ENCODE assay signal across 30 cellular contexts in the genomic region with DNA sequence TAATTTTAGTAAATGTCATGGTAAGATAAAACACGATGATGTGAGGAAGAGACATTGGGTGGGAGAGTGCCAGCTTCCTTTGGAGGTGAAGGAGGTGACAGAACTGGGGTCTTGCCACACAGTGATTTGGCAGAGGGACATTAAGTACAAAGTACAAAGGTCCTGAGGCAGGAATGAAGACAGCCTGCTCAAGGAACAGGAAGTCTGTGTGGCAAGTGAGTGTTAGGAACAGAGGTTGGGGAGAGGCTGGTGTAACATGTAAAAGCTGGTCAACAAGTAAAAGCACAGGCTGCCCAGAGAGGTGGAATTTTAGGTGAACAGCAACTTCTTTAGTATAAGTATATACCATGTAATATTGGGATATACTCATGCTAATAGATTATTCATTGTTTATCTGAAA.
A peak's percentile ranks its signal among the peaks of the same experiment; 100 is the strongest.
DNase-seq lines count a peak whose midpoint lies in the region; ATAC-seq and TF ChIP-seq lines count a peak whose summit lies in the region.
"Had no signal": no experiment of that assay in that cellular context is flagged by ENCODE, and none has a peak within 500 bp of the region (broad histone marks: within the 10 kb centered on the region; RNA-seq: fewer than 3 reads in every experiment).

No MANE protein-coding gene starts in this region.

- no peak overlapping the region for H2BK15ac ChIP-seq in mesendoderm (replicated peaks; ENCODE audit: low read depth)

- H3K27ac ChIP-seq in mesendoderm (ENCODE audit: low read depth, low read length) = no peak overlapping the region
- H3K27ac ChIP-seq: epithelial cell of prostate, ovary, skin epidermis, thoracic aorta, VCaP had no signal

- no peak for TF ChIP-seq POLR2A in GM18505 (IDR thresholded peaks at IDR 0.05; ENCODE audit: borderline replicate concordance, extremely low read depth, insufficient read depth, insufficient read length)

- TF ChIP-seq CTCF in CD14-positive monocyte (IDR thresholded peaks at IDR 0.05) = no peak
- TF ChIP-seq CTCF in natural killer cell (IDR thresholded peaks at IDR 0.05) = no peak

- POLR2A ChIA-PET in activated CD4-positive, alpha-beta memory T cell treated with anti-CD3 and anti-CD28 coated beads for 36 hours (lab: Charles Lee) = no interaction called here
- POLR2A ChIA-PET in activated CD4-positive, alpha-beta memory T cell treated with anti-CD3 and anti-CD28 coated beads, Interleukin-2, amount 10 ng/mL, durations not matched to agents 7 days and 5 days (lab: Charles Lee) = no interaction called here

- no peak for ATAC-seq in central memory CD8-positive, alpha-beta T cell (replicated peaks; ENCODE audit: extremely low read depth, poor library complexity, severe bottlenecking)
- ATAC-seq in natural killer cell = no peak
- ATAC-seq in GM18505 (IDR thresholded peaks at IDR 0.05; ENCODE audit: unreplicated experiment) = no peak
- no peak for ATAC-seq in GM21723 (IDR thresholded peaks at IDR 0.05; ENCODE audit: unreplicated experiment)
- ATAC-seq: activated CD8-positive, alpha-beta memory T cell treated with anti-CD3 and anti-CD28 coated beads, Interleukin-2, amount 10 ng/mL, durations not matched to agents 7 days and 5 days; activated T-cell treated with anti-CD3 and anti-CD28 coated beads, Interleukin-2, amount 50 U/mL, for 72 hours; GM23338; left lobe of liver; stimulated activated naive CD8-positive, alpha-beta T cell treated with anti-CD3 and anti-CD28 coated beads, Interleukin-15, amount 100 ng/mL, for 72 hours had no signal

- H2AK5ac ChIP-seq in mesendoderm (ENCODE audit: low read length) = no peak overlapping the region

- intact Hi-C loops in activated CD4-positive, alpha-beta memory T cell treated with anti-CD3 and anti-CD28 coated beads for 36 hours (cut with micrococcal nuclease) = no loop called here
- intact Hi-C loops in CD14-positive monocyte (cut with micrococcal nuclease) (no loop called here), natural killer cell (cut with micrococcal nuclease) (no loop called here)

- no peak overlapping the region for H3K23ac ChIP-seq in mesendoderm (ENCODE audit: low read length)

- H3K4me3 Mint-ChIP-seq in activated CD4-positive, alpha-beta memory T cell treated with anti-CD3 and anti-CD28 coated beads for 36 hours = no peak overlapping the region
- H3K4me3 Mint-ChIP-seq in activated CD4-positive, alpha-beta memory T cell treated with anti-CD3 and anti-CD28 coated beads, Interleukin-2, amount 10 ng/mL, durations not matched to agents 7 days and 5 days = no peak overlapping the region
- no peak overlapping the region for H3K4me3 Mint-ChIP-seq in CD14-positive monocyte
- no peak overlapping the region for H3K4me3 Mint-ChIP-seq in central memory CD8-positive, alpha-beta T cell
- H3K4me3 Mint-ChIP-seq in natural killer cell = peak overlapping the region; percentile 35
- H3K4me3 Mint-ChIP-seq: activated CD8-positive, alpha-beta memory T cell treated with anti-CD3 and anti-CD28 coated beads, Interleukin-2, amount 10 ng/mL, durations not matched to agents 7 days and 5 days; activated naive CD4-positive, alpha-beta T cell treated with anti-CD3 and anti-CD28 coated beads, Interleukin-2, amount 10 ng/mL, durations not matched to agents 7 days and 5 days; activated T-cell treated with anti-CD3 and anti-CD28 coated beads, Interleukin-2, amount 50 U/mL, for 72 hours; GM23338; naive B cell; stimulated activated naive CD8-positive, alpha-beta T cell treated with anti-CD3 and anti-CD28 coated beads, Interleukin-15, amount 100 ng/mL, for 72 hours had no signal

- CTCF ChIA-PET in activated CD4-positive, alpha-beta memory T cell treated with anti-CD3 and anti-CD28 coated beads for 36 hours (lab: Charles Lee) = interaction anchor here (0.8 kb wide), 1 partner anchor 10 kb away, joined by 3 read pairs; no protein-coding TSS in a partner anchor
- CTCF ChIA-PET in activated CD4-positive, alpha-beta memory T cell treated with anti-CD3 and anti-CD28 coated beads, Interleukin-2, amount 10 ng/mL, durations not matched to agents 7 days and 5 days (lab: Charles Lee) = interaction anchor here (0.5 kb wide), 1 partner anchor 397 kb away, joined by 3 read pairs; no protein-coding TSS in a partner anchor

- WGBS in mesendoderm (ENCODE audit: extremely low coverage, insufficient coverage, low lambda C conversion rate) = no CpG with 5 or more reads among the region's 1 CpG

- no peak overlapping the region for H3K4ac ChIP-seq in mesendoderm (ENCODE audit: low read depth, low read length)

- no peak overlapping the region for H2BK120ac ChIP-seq in mesendoderm (ENCODE audit: low read depth, low read length)

- no peaks in the 10 kb centered on the region for H3K79me2 ChIP-seq in mesendoderm (ENCODE audit: control insufficient read depth, insufficient read depth, low read length)

- peaks cover 64% of the 10 kb centered on the region for H3K36me3 Mint-ChIP-seq in activated CD4-positive, alpha-beta memory T cell treated with anti-CD3 and anti-CD28 coated beads for 36 hours
- H3K36me3 Mint-ChIP-seq in activated CD4-positive, alpha-beta memory T cell treated with anti-CD3 and anti-CD28 coated beads, Interleukin-2, amount 10 ng/mL, durations not matched to agents 7 days and 5 days (ENCODE audit: low read depth) = peaks cover 81% of the 10 kb centered on the region
- H3K36me3 Mint-ChIP-seq in CD14-positive monocyte = peaks cover 72 to 89% of the 10 kb centered on the region in 2 donors
- peaks cover 77% of the 10 kb centered on the region for H3K36me3 Mint-ChIP-seq in central memory CD8-positive, alpha-beta T cell (ENCODE audit: insufficient read depth)
- peaks cover 36% of the 10 kb centered on the region for H3K36me3 Mint-ChIP-seq in natural killer cell

- H3K27ac Mint-ChIP-seq in activated CD4-positive, alpha-beta memory T cell treated with anti-CD3 and anti-CD28 coated beads for 36 hours = peak overlapping the region; percentile 56
- no peak overlapping the region for H3K27ac Mint-ChIP-seq in activated CD4-positive, alpha-beta memory T cell treated with anti-CD3 and anti-CD28 coated beads, Interleukin-2, amount 10 ng/mL, durations not matched to agents 7 days and 5 days
- peak overlapping the region in 4 of 7 donors; percentile 50 to 82 (median 60) for H3K27ac Mint-ChIP-seq in CD14-positive monocyte
- peak overlapping the region; percentile 83 for H3K27ac Mint-ChIP-seq in central memory CD8-positive, alpha-beta T cell (ENCODE audit: low read depth)
- H3K27ac Mint-ChIP-seq in natural killer cell = peak overlapping the region; percentile 84 to 86
- H3K27ac Mint-ChIP-seq: activated CD8-positive, alpha-beta memory T cell treated with anti-CD3 and anti-CD28 coated beads, Interleukin-2, amount 10 ng/mL, durations not matched to agents 7 days and 5 days; activated naive CD4-positive, alpha-beta T cell treated with anti-CD3 and anti-CD28 coated beads, Interleukin-2, amount 10 ng/mL, durations not matched to agents 7 days and 5 days; activated T-cell treated with anti-CD3 and anti-CD28 coated beads, Interleukin-2, amount 50 U/mL, for 72 hours; GM23338; stimulated activated naive CD8-positive, alpha-beta T cell treated with anti-CD3 and anti-CD28 coated beads, Interleukin-15, amount 100 ng/mL, for 72 hours had no signal

- H3K4me3 ChIP-seq in mesendoderm (ENCODE audit: low read length) = no peak overlapping the region
- H3K4me3 ChIP-seq: GM23338, ovary, skin epidermis, thoracic aorta had no signal

- H3K4me1 ChIP-seq in mesendoderm (ENCODE audit: control insufficient read depth, low read depth, low read length) = no peaks in the 10 kb centered on the region

- no peak overlapping the region for H4K5ac ChIP-seq in mesendoderm (ENCODE audit: low read length)

- H4K8ac ChIP-seq in mesendoderm (ENCODE audit: low read depth, low read length) = no peak overlapping the region

- peaks cover 16% of the 10 kb centered on the region for H3K4me1 Mint-ChIP-seq in activated CD4-positive, alpha-beta memory T cell treated with anti-CD3 and anti-CD28 coated beads for 36 hours (ENCODE audit: low read depth)
- H3K4me1 Mint-ChIP-seq in activated CD4-positive, alpha-beta memory T cell treated with anti-CD3 and anti-CD28 coated beads, Interleukin-2, amount 10 ng/mL, durations not matched to agents 7 days and 5 days = peaks cover 40% of the 10 kb centered on the region
- H3K4me1 Mint-ChIP-seq in CD14-positive monocyte = no peaks in the 10 kb centered on the region
- H3K4me1 Mint-ChIP-seq in central memory CD8-positive, alpha-beta T cell = peaks cover 44% of the 10 kb centered on the region
- peaks cover 43 to 44% of the 10 kb centered on the region in 2 donors for H3K4me1 Mint-ChIP-seq in natural killer cell

- no peak overlapping the region for H2BK5ac ChIP-seq in mesendoderm (ENCODE audit: low read length)

- no peak overlapping the region for H3K9ac ChIP-seq in mesendoderm (ENCODE audit: low read length)

- no peak overlapping the region for H3K56ac ChIP-seq in mesendoderm (ENCODE audit: low read length)

- no peaks in the 10 kb centered on the region for H3K36me3 ChIP-seq in mesendoderm (ENCODE audit: control insufficient read depth, insufficient read depth, low read length)
- H3K36me3 ChIP-seq: ovary, thoracic aorta had no signal

- no peaks in the 10 kb centered on the region for H3K27me3 Mint-ChIP-seq in activated CD4-positive, alpha-beta memory T cell treated with anti-CD3 and anti-CD28 coated beads for 36 hours
- H3K27me3 Mint-ChIP-seq in activated CD4-positive, alpha-beta memory T cell treated with anti-CD3 and anti-CD28 coated beads, Interleukin-2, amount 10 ng/mL, durations not matched to agents 7 days and 5 days = no peaks in the 10 kb centered on the region
- no peaks in the 10 kb centered on the region for H3K27me3 Mint-ChIP-seq in CD14-positive monocyte (ENCODE audit: low read depth in 3 of 3)
- H3K27me3 Mint-ChIP-seq in central memory CD8-positive, alpha-beta T cell = no peaks in the 10 kb centered on the region
- no peaks in the 10 kb centered on the region for H3K27me3 Mint-ChIP-seq in natural killer cell (ENCODE audit: low read depth in 2 of 2)
- H3K27me3 Mint-ChIP-seq: activated CD8-positive, alpha-beta memory T cell treated with anti-CD3 and anti-CD28 coated beads, Interleukin-2, amount 10 ng/mL, durations not matched to agents 7 days and 5 days; activated naive CD4-positive, alpha-beta T cell treated with anti-CD3 and anti-CD28 coated beads, Interleukin-2, amount 10 ng/mL, durations not matched to agents 7 days and 5 days; IgD-negative memory B cell; naive B cell; stimulated activated naive CD8-positive, alpha-beta T cell treated with anti-CD3 and anti-CD28 coated beads, Interleukin-15, amount 100 ng/mL, for 72 hours had no signal

- no peaks in the 10 kb centered on the region for H3K27me3 ChIP-seq in mesendoderm (ENCODE audit: insufficient read depth, low read length, poor library complexity)
- H3K27me3 ChIP-seq: ovary had no signal

- no peak overlapping the region for H3K4me2 ChIP-seq in mesendoderm (ENCODE audit: low read length)
- H3K4me2 ChIP-seq: GM23338 had no signal

- H3K18ac ChIP-seq in mesendoderm (ENCODE audit: low read length) = no peak overlapping the region

- H3K79me1 ChIP-seq in mesendoderm (ENCODE audit: low read length) = no peaks in the 10 kb centered on the region

- peaks cover 4% of the 10 kb centered on the region for H3K9me3 Mint-ChIP-seq in activated CD4-positive, alpha-beta memory T cell treated with anti-CD3 and anti-CD28 coated beads for 36 hours
- peaks cover 9% of the 10 kb centered on the region for H3K9me3 Mint-ChIP-seq in activated CD4-positive, alpha-beta memory T cell treated with anti-CD3 and anti-CD28 coated beads, Interleukin-2, amount 10 ng/mL, durations not matched to agents 7 days and 5 days
- H3K9me3 Mint-ChIP-seq in CD14-positive monocyte (peaks cover 0 to 6% (median 5%) of the 10 kb centered on the region in 7 donors), natural killer cell (no peaks in the 10 kb centered on the region)
- H3K9me3 Mint-ChIP-seq in central memory CD8-positive, alpha-beta T cell = no peaks in the 10 kb centered on the region
- H3K9me3 Mint-ChIP-seq: IgD-negative memory B cell had no signal

- no peak for DNase-seq in activated CD4-positive, alpha-beta memory T cell treated with anti-CD3 and anti-CD28 coated beads for 36 hours
- no peak for DNase-seq in activated CD4-positive, alpha-beta memory T cell treated with anti-CD3 and anti-CD28 coated beads, Interleukin-2, amount 10 ng/mL, durations not matched to agents 7 days and 5 days
- DNase-seq in CD14-positive monocyte (ENCODE audit: low spot score) (no peak), natural killer cell (no peak), mesendoderm (no peak)
- DNase-seq in central memory CD8-positive, alpha-beta T cell (ENCODE audit: low spot score in 2 of 2) = no peak
- DNase-seq: activated CD4-positive, alpha-beta T cell treated with anti-CD3 and anti-CD28 coated beads for 4 hours; activated CD8-positive, alpha-beta memory T cell treated with anti-CD3 and anti-CD28 coated beads, Interleukin-2, amount 10 ng/mL, durations not matched to agents 7 days and 5 days; activated naive CD4-positive, alpha-beta T cell treated with anti-CD3 and anti-CD28 coated beads, Interleukin-2, amount 10 ng/mL, durations not matched to agents 7 days and 5 days; activated T-cell treated with anti-CD3 and anti-CD28 coated beads, Interleukin-2, amount 50 U/mL, for 72 hours; anterior cingulate cortex; hypothalamus; naive B cell; NCI-H1048; NCI-H2107; NCI-H446; NCI-H748 treated with DMSO at 0.1 percent for 48 hours; ovary; SIG-M5; stimulated activated naive CD8-positive, alpha-beta T cell treated with anti-CD3 and anti-CD28 coated beads, Interleukin-15, amount 100 ng/mL, for 72 hours; T1000 had no signal
